18 cellular contexts compared by ENCODE assay signal in genomic region chr2:127498386-127498785, GRCh38. TPM values are rescaled to one million over a fixed set of nuclear protein-coding genes. Genes with fewer than 3 reads are reported as not detected.
A peak's percentile ranks its signal among the peaks of the same experiment; 100 is the strongest.
DNase-seq lines count a peak whose midpoint lies in the region; ATAC-seq and TF ChIP-seq lines count a peak whose summit lies in the region.
"Had no signal": no experiment of that assay in that cellular context is flagged by ENCODE, and none has a peak within 500 bp of the region (broad histone marks: within the 10 kb centered on the region; RNA-seq: fewer than 3 reads in every experiment).

No MANE protein-coding gene starts in this region.

- 0 out of 2 replicates have a peak overlapping the region, but pooled peaks have one; percentile 5 for H3K4me2 ChIP-seq in PC-3 (ENCODE audit: low read length)

- H3K9me2 ChIP-seq in PC-3 (replicated peaks; ENCODE audit: low read length) = no peaks in the 10 kb centered on the region

- TF ChIP-seq POLR2A in erythroblast (IDR thresholded peaks at IDR 0.05; ENCODE audit: low read length) = no peak
- no peak for TF ChIP-seq POLR2A in sigmoid colon (IDR thresholded peaks at IDR 0.05)

- H3K4me3 Mint-ChIP-seq in activated naive CD4-positive, alpha-beta T cell treated with anti-CD3 and anti-CD28 coated beads, Interleukin-2, amount 50 U/mL, for 24 hours = no peak overlapping the region
- no peak overlapping the region for H3K4me3 Mint-ChIP-seq in stimulated activated effector memory CD8-positive, alpha-beta T cell treated with anti-CD3 and anti-CD28 coated beads, Interleukin-12 subunit alpha, Interleukin-12 subunit beta, amount 100 ng/mL, for 72 hours
- H3K4me3 Mint-ChIP-seq: central memory CD8-positive, alpha-beta T cell; type B pancreatic cell had no signal

- no peaks in the 10 kb centered on the region for H3K9me3 ChIP-seq in PC-3 (ENCODE audit: low read length)
- no peaks in the 10 kb centered on the region for H3K9me3 ChIP-seq in sigmoid colon
- H3K9me3 ChIP-seq: Peyer's patch had no signal

- no peak for TF ChIP-seq EP300 in sigmoid colon (IDR thresholded peaks at IDR 0.05)

- H3K9ac ChIP-seq in PC-3 (ENCODE audit: low read length) = no peak overlapping the region

- POLR2A ChIA-PET in PC-3 (lab: Charles Lee; ENCODE audit: unreplicated experiment) = no interaction called here

- no peaks in the 10 kb centered on the region for H3K9me3 Mint-ChIP-seq in activated naive CD4-positive, alpha-beta T cell treated with anti-CD3 and anti-CD28 coated beads, Interleukin-2, amount 50 U/mL, for 24 hours
- H3K9me3 Mint-ChIP-seq in stimulated activated effector memory CD8-positive, alpha-beta T cell treated with anti-CD3 and anti-CD28 coated beads, Interleukin-12 subunit alpha, Interleukin-12 subunit beta, amount 100 ng/mL, for 72 hours = no peaks in the 10 kb centered on the region
- H3K9me3 Mint-ChIP-seq: central memory CD8-positive, alpha-beta T cell; type B pancreatic cell had no signal

- no TSS peak for BruUV-seq in PC-3 (replicated peaks; lab: Mats Ljungman, UMichigan)

- H3K79me2 ChIP-seq in PC-3 (ENCODE audit: low read length) = peaks cover 15% of the 10 kb centered on the region

- H2AFZ ChIP-seq in PC-3 (ENCODE audit: low read length) = no peak overlapping the region

- no peaks in the 10 kb centered on the region for H4K20me1 ChIP-seq in PC-3 (ENCODE audit: low read length)

- H3F3A ChIP-seq in PC-3 (ENCODE audit: low read length, unreplicated experiment) = no peaks in the 10 kb centered on the region

- intact Hi-C loops in PC-3 (cut with micrococcal nuclease) = no loop called here
- intact Hi-C loops in sigmoid colon (cut with DNase I) = no loop called here

- H3K36me3 Mint-ChIP-seq in activated naive CD4-positive, alpha-beta T cell treated with anti-CD3 and anti-CD28 coated beads, Interleukin-2, amount 50 U/mL, for 24 hours = peaks cover 38% of the 10 kb centered on the region
- H3K36me3 Mint-ChIP-seq in stimulated activated effector memory CD8-positive, alpha-beta T cell treated with anti-CD3 and anti-CD28 coated beads, Interleukin-12 subunit alpha, Interleukin-12 subunit beta, amount 100 ng/mL, for 72 hours = peaks cover 100% of the 10 kb centered on the region

- H3K4me1 ChIP-seq in PC-3 (ENCODE audit: insufficient read depth, low read length) (peaks cover 17% of the 10 kb centered on the region), sigmoid colon (peaks cover 0 to 7% (median 2%) of the 10 kb centered on the region in 4 donors)
- H3K4me1 ChIP-seq: Peyer's patch had no signal

- CTCF ChIA-PET in PC-3 (lab: Charles Lee) = no interaction called here

- H3K4me3 ChIP-seq in PC-3 (ENCODE audit: low read length) (no peak overlapping the region), sigmoid colon (no peak overlapping the region)
- H3K4me3 ChIP-seq: lung, Peyer's patch had no signal

- TF ChIP-seq CTCF in PC-3 (conservative IDR thresholded peaks at IDR 0.05; ENCODE audit: low read depth, low read length) = no peak
- no peak for TF ChIP-seq CTCF in sigmoid colon (IDR thresholded peaks at IDR 0.05)

- H3K27me3 Mint-ChIP-seq in activated naive CD4-positive, alpha-beta T cell treated with anti-CD3 and anti-CD28 coated beads, Interleukin-2, amount 50 U/mL, for 24 hours = no peaks in the 10 kb centered on the region
- H3K27me3 Mint-ChIP-seq: central memory CD8-positive, alpha-beta T cell; type B pancreatic cell had no signal

- peak overlapping the region; percentile 30 for H3K27ac Mint-ChIP-seq in activated naive CD4-positive, alpha-beta T cell treated with anti-CD3 and anti-CD28 coated beads, Interleukin-2, amount 50 U/mL, for 24 hours
- peak overlapping the region; percentile 10 for H3K27ac Mint-ChIP-seq in stimulated activated effector memory CD8-positive, alpha-beta T cell treated with anti-CD3 and anti-CD28 coated beads, Interleukin-12 subunit alpha, Interleukin-12 subunit beta, amount 100 ng/mL, for 72 hours
- H3K27ac Mint-ChIP-seq: type B pancreatic cell had no signal

- ATAC-seq in PC-3 = peak; percentile 33; the same call in 1 of the 2 replicates
- ATAC-seq in stimulated activated effector memory CD8-positive, alpha-beta T cell treated with anti-CD3 and anti-CD28 coated beads, Interleukin-12 subunit alpha, Interleukin-12 subunit beta, amount 100 ng/mL, for 72 hours = no peak
- no peak for ATAC-seq in GM18870 (IDR thresholded peaks at IDR 0.05; ENCODE audit: unreplicated experiment)
- ATAC-seq in HG03039 (IDR thresholded peaks at IDR 0.05; ENCODE audit: unreplicated experiment) = no peak

- peak overlapping the region; percentile 18 for H3K27ac ChIP-seq in PC-3 (ENCODE audit: low read length)
- H3K27ac ChIP-seq in sigmoid colon = no peak overlapping the region
- H3K27ac ChIP-seq: Peyer's patch had no signal

- no peaks in the 10 kb centered on the region for H3K27me3 ChIP-seq in PC-3 (ENCODE audit: low read length)
- H3K27me3 ChIP-seq in sigmoid colon = no peaks in the 10 kb centered on the region
- H3K27me3 ChIP-seq: Peyer's patch had no signal

- DNase-seq in activated naive CD4-positive, alpha-beta T cell treated with anti-CD3 and anti-CD28 coated beads, Interleukin-2, amount 50 U/mL, for 16 hours = no peak
- DNase-seq in PC-3 (peak; percentile 83), erythroblast (lab: John Stamatoyannopoulos, UW) (peak; percentile 12 to 52), sigmoid colon (no peak)
- no peak for DNase-seq in stimulated activated effector memory CD8-positive, alpha-beta T cell treated with anti-CD3 and anti-CD28 coated beads, Interleukin-12 subunit alpha, Interleukin-12 subunit beta, amount 100 ng/mL, for 72 hours (ENCODE audit: low spot score in 2 of 2)
- DNase-seq: activated CD4-positive, alpha-beta T cell treated with anti-CD3 and anti-CD28 coated beads for 48 hours; activated effector memory CD4-positive, alpha-beta T cell treated with Interleukin-2 at 50 U/mL for 16 hours; DND-41; NCI-H345; nucleus accumbens; Peyer's patch; stimulated activated CD4-positive, alpha-beta T cell treated with anti-CD3 and anti-CD28 coated beads, Interleukin-15, amount 100 ng/mL, for 24 hours had no signal

- peaks cover 10% of the 10 kb centered on the region for H3K4me1 Mint-ChIP-seq in activated naive CD4-positive, alpha-beta T cell treated with anti-CD3 and anti-CD28 coated beads, Interleukin-2, amount 50 U/mL, for 24 hours
- no peaks in the 10 kb centered on the region for H3K4me1 Mint-ChIP-seq in stimulated activated effector memory CD8-positive, alpha-beta T cell treated with anti-CD3 and anti-CD28 coated beads, Interleukin-12 subunit alpha, Interleukin-12 subunit beta, amount 100 ng/mL, for 72 hours

- H3K36me3 ChIP-seq in PC-3 (ENCODE audit: low read depth, low read length) (peaks cover 82% of the 10 kb centered on the region), sigmoid colon (peaks cover 8 to 95% (median 22%) of the 10 kb centered on the region in 4 donors)

- WGBS in sigmoid colon, 2 donors = 88% methylated on average over 2 of the region's 2 CpGs

RNA-seq across cellular contexts. Expression of gene IWS1, which starts 27.9 kb away (rescaled TPM):
- total RNA-seq in PC-3 (2014; rRNA removed) (51.4 and 63.6 TPM in 2 replicates), sigmoid colon (10 to 100 TPM; 28.1 to 47.9 (median 30.7) TPM)
- 10 to 100 TPM; 28.8 to 32.6 (median 31.2) TPM for polyA plus RNA-seq in sigmoid colon

RNA-seq across cellular contexts. Expression of gene MYO7B, which starts 37.1 kb away (rescaled TPM):
- total RNA-seq in PC-3 (2014; rRNA removed) = 28.0 and 37.8 TPM in 2 replicates
- total RNA-seq in sigmoid colon = 1 to 10 TPM in 2 of 4 donors, under 1 TPM in 1, not detected in 1; 0.54 to 3.0 (median 1.4) TPM
- polyA plus RNA-seq in sigmoid colon = 100 to 1,000 TPM in 1 of 3 donors, 10 to 100 TPM in 2; 57.6 to 128 (median 67.9) TPM

Comparison
In these comparisons a context has a peak if more than half of its experiments do, and no peak if none do; other contexts are left out.
1. DNase-seq: peak in PC-3 (single experiment) and erythroblast (2 of 2); none in activated naive CD4-positive, alpha-beta T cell treated with anti-CD3 and anti-CD28 coated beads, Interleukin-2, amount 50 U/mL, for 16 hours (single experiment), stimulated activated effector memory CD8-positive, alpha-beta T cell treated with anti-CD3 and anti-CD28 coated beads, Interleukin-12 subunit alpha, Interleukin-12 subunit beta, amount 100 ng/mL, for 72 hours (0 of 2) and sigmoid colon (single experiment).